Comparison of ENCODE assay signal across 8 cellular contexts in the genomic region with DNA sequence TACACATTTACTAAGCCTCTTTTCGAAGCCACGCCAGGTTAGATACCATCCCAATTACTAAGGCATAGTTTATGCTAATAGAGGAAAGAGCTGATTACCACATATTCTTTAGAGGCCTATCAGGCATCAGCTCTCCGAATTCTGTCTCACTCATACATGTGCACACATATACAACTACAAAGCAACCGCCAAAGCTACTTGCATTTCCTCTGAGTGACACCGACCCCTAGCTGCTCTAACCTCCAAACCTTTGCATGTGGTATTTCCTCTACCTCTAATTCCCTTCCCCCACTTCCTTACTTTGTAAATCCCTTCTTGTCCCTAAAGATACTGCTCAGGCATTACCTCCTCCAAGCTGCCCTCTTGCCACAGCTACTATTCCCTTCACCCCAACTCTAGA.
A peak's percentile ranks its signal among the peaks of the same experiment; 100 is the strongest.
DNase-seq lines count a peak whose midpoint lies in the region; ATAC-seq and TF ChIP-seq lines count a peak whose summit lies in the region.
"Had no signal": no experiment of that assay in that cellular context is flagged by ENCODE, and none has a peak within 500 bp of the region (broad histone marks: within the 10 kb centered on the region; RNA-seq: fewer than 3 reads in every experiment).

No MANE protein-coding gene starts in this region.

- H3K4me3 Mint-ChIP-seq in HFFc6: peak overlapping the region; percentile 63
- H3K4me3 Mint-ChIP-seq in T-helper 17 cell: peak overlapping the region; percentile 72

- H3K36me3 Mint-ChIP-seq in HFFc6 (ENCODE audit: low read depth) (no peaks in the 10 kb centered on the region), T-helper 17 cell (ENCODE audit: low read depth) (no peaks in the 10 kb centered on the region)

- H3K27ac Mint-ChIP-seq in HFFc6 (peak overlapping the region; percentile 76), T-helper 17 cell (peak overlapping the region; percentile 48)

- in situ Hi-C loops in transverse colon (cut with MboI; ENCODE audit: low pct_ligation_motif_present in 1 of 4, low pct_unique_long_range_greater_than_20kb in 1 of 4, low sequenced_read_pairs in 3 of 4): no loop called here
- in situ Hi-C loops in brain microvascular endothelial cell (cut with HindIII; ENCODE audit: low pct_ligation_motif_present, low sequenced_read_pairs): no loop called here

- no peak overlapping the region for H3K27ac ChIP-seq in effector memory CD4-positive, alpha-beta T cell (ENCODE audit: insufficient read depth, low read length, poor library complexity, severe bottlenecking)
- no peak overlapping the region for H3K27ac ChIP-seq in transverse colon
- no peak overlapping the region for H3K27ac ChIP-seq in brain microvascular endothelial cell

- intact Hi-C loops in sciatic nerve (cut with DNase I) (no loop called here), transverse colon (cut with DNase I; ENCODE audit: low total_unique reads) (no loop called here)

- no peak; the same call in 1 of the 2 replicates for TF ChIP-seq CTCF in HFFc6 (IDR thresholded peaks at IDR 0.05)
- TF ChIP-seq CTCF in transverse colon (IDR thresholded peaks at IDR 0.05): no peak
- TF ChIP-seq CTCF in brain microvascular endothelial cell (IDR thresholded peaks at IDR 0.05; ENCODE audit: low read depth, low read length, missing control alignments): no peak

- H3K9me3 ChIP-seq in T-helper 17 cell (ENCODE audit: control insufficient read depth, low read length, poor library complexity, severe bottlenecking) (no peaks in the 10 kb centered on the region), transverse colon (no peaks in the 10 kb centered on the region)
- no peaks in the 10 kb centered on the region for H3K9me3 ChIP-seq in effector memory CD4-positive, alpha-beta T cell (ENCODE audit: control insufficient read depth, low read length)

- ATAC-seq in T-helper 17 cell: peak; percentile 98
- peak; percentile 30 for ATAC-seq in sciatic nerve

- no peak for TF ChIP-seq POLR2A in transverse colon (IDR thresholded peaks at IDR 0.05)

- H3K27me3 ChIP-seq in effector memory CD4-positive, alpha-beta T cell (replicated peaks; ENCODE audit: control insufficient read depth, insufficient read depth, low read length, poor library complexity, severe bottlenecking): no peaks in the 10 kb centered on the region
- no peaks in the 10 kb centered on the region for H3K27me3 ChIP-seq in transverse colon
- no peaks in the 10 kb centered on the region for H3K27me3 ChIP-seq in brain microvascular endothelial cell (replicated peaks)

- H3K27me3 Mint-ChIP-seq in HFFc6 (ENCODE audit: insufficient read depth): no peaks in the 10 kb centered on the region; the same call in 1 of the 2 replicates
- no peaks in the 10 kb centered on the region for H3K27me3 Mint-ChIP-seq in T-helper 17 cell

- WGBS in transverse colon (ENCODE audit: low coverage in 1 of 2), 2 donors: 61 to 69% methylated on average over 5 of the region's 5 CpGs

- H3K4me3 ChIP-seq in effector memory CD4-positive, alpha-beta T cell (ENCODE audit: insufficient read depth, low read depth, low read length, poor library complexity, severe bottlenecking): no peak overlapping the region
- H3K4me3 ChIP-seq in transverse colon: no peak overlapping the region
- no peak overlapping the region for H3K4me3 ChIP-seq in brain microvascular endothelial cell (ENCODE audit: low read depth, low read length)

- H3K9me3 Mint-ChIP-seq in HFFc6: no peaks in the 10 kb centered on the region

- H3K4me1 Mint-ChIP-seq in HFFc6 (ENCODE audit: low read depth): peaks cover 49% of the 10 kb centered on the region
- H3K4me1 Mint-ChIP-seq in T-helper 17 cell: peaks cover 29% of the 10 kb centered on the region

- no peaks in the 10 kb centered on the region for H3K36me3 ChIP-seq in effector memory CD4-positive, alpha-beta T cell (ENCODE audit: control insufficient read depth, insufficient read depth, low read length)
- H3K36me3 ChIP-seq in transverse colon: no peaks in the 10 kb centered on the region
- H3K36me3 ChIP-seq in brain microvascular endothelial cell (replicated peaks): no peaks in the 10 kb centered on the region

- no peak for TF ChIP-seq EP300 in transverse colon (IDR thresholded peaks at IDR 0.05; ENCODE audit: low read depth)

- peaks cover 27% of the 10 kb centered on the region for H3K4me1 ChIP-seq in effector memory CD4-positive, alpha-beta T cell (ENCODE audit: control insufficient read depth, insufficient read depth, low read length, poor library complexity, severe bottlenecking)
- H3K4me1 ChIP-seq in transverse colon: peaks cover 0 to 13% (median 0%) of the 10 kb centered on the region in 4 donors

- DNase-seq in HFFc6 (peak; percentile 57), T-helper 17 cell (peak in 1 of 3 donors; percentile 22), sciatic nerve (ENCODE audit: low spot score) (no peak), NCI-H187 treated with DMSO at 0.1 percent for 48 hours (lab: John Stamatoyannopoulos, UW) (no peak), transverse colon (no peak), brain microvascular endothelial cell (no peak)
- DNase-seq in effector memory CD4-positive, alpha-beta T cell: peak in 2 of 3 donors; percentile 20 to 31
- DNase-seq: NCI-H1092 treated with DMSO at 0.1 percent for 48 hours had no signal

Comparison
In these comparisons a context has a peak if more than half of its experiments do, and no peak if none do; other contexts are left out.
1. DNase-seq: peak in HFFc6 (single experiment) and effector memory CD4-positive, alpha-beta T cell (2 of 3); none in sciatic nerve (single experiment), NCI-H187 treated with DMSO at 0.1 percent for 48 hours (single experiment), transverse colon (single experiment) and brain microvascular endothelial cell (single experiment).